16 cellular contexts compared by ENCODE assay signal in genomic region chr5:45694255-45694834, GRCh38. TPM values are rescaled to one million over a fixed set of nuclear protein-coding genes. Genes with fewer than 3 reads are reported as not detected.
DNase-seq lines count a peak whose midpoint lies in the region; ATAC-seq and TF ChIP-seq lines count a peak whose summit lies in the region.
"Had no signal": no experiment of that assay in that cellular context is flagged by ENCODE, and none has a peak within 500 bp of the region (broad histone marks: within the 10 kb centered on the region; RNA-seq: fewer than 3 reads in every experiment).

No MANE protein-coding gene starts in this region.

- H3K9ac ChIP-seq in parathyroid adenoma = no peak overlapping the region

- H3K9me3 ChIP-seq in parathyroid adenoma (ENCODE audit: control insufficient read depth, low read length) = no peaks in the 10 kb centered on the region

- no peak overlapping the region for H3K4me2 ChIP-seq in parathyroid adenoma (ENCODE audit: low read length)

- no peak overlapping the region for H3K27ac Mint-ChIP-seq in activated CD4-positive, alpha-beta memory T cell treated with anti-CD3 and anti-CD28 coated beads, Interleukin-2, amount 10 ng/mL, durations not matched to agents 7 days and 5 days
- no peak overlapping the region for H3K27ac Mint-ChIP-seq in activated T-helper 17 cell treated with anti-CD3 and anti-CD28 coated beads, Interleukin-2, amount 50 U/mL, for 72 hours
- no peak overlapping the region for H3K27ac Mint-ChIP-seq in activated CD8-positive, alpha-beta T cell treated with anti-CD3 and anti-CD28 coated beads for 36 hours
- H3K27ac Mint-ChIP-seq: HFFc6; immature natural killer cell; natural killer cell treated with Interleukin-12 subunit alpha and Interleukin-12 subunit beta and Interleukin-15 and Interleukin-18, amount 100 ng/mL, for 72 hours had no signal

- no peak overlapping the region for H3K27ac ChIP-seq in parathyroid adenoma
- H3K27ac ChIP-seq: SJSA1 had no signal

- CTCF ChIA-PET in activated CD4-positive, alpha-beta memory T cell treated with anti-CD3 and anti-CD28 coated beads, Interleukin-2, amount 10 ng/mL, durations not matched to agents 7 days and 5 days (lab: Charles Lee) = no interaction called here
- CTCF ChIA-PET in activated CD8-positive, alpha-beta T cell treated with anti-CD3 and anti-CD28 coated beads for 36 hours (lab: Charles Lee) = no interaction called here

- ATAC-seq in activated T-helper 17 cell treated with anti-CD3 and anti-CD28 coated beads, Interleukin-2, amount 50 U/mL, for 72 hours (replicated peaks) = no peak
- no peak for ATAC-seq in activated CD8-positive, alpha-beta T cell treated with anti-CD3 and anti-CD28 coated beads for 36 hours
- ATAC-seq: natural killer cell treated with Interleukin-12 subunit alpha and Interleukin-12 subunit beta and Interleukin-15 and Interleukin-18, amount 100 ng/mL, for 72 hours had no signal

- DNase-seq in NCI-H1694 treated with DMSO at 0.1 percent for 48 hours (lab: John Stamatoyannopoulos, UW) = peak; percentile 13
- DNase-seq in NCI-H1694 (lab: John Stamatoyannopoulos, UW) = no peak
- peak; percentile 7 for DNase-seq in NCI-H82 treated with DMSO at 0.1 percent for 48 hours (lab: John Stamatoyannopoulos, UW; ENCODE audit: unreplicated experiment)
- peak; percentile 8 for DNase-seq in epithelial cell of esophagus (ENCODE audit: low read depth)
- no peak for DNase-seq in activated CD4-positive, alpha-beta memory T cell treated with anti-CD3 and anti-CD28 coated beads, Interleukin-2, amount 10 ng/mL, durations not matched to agents 7 days and 5 days
- DNase-seq in activated CD8-positive, alpha-beta T cell treated with anti-CD3 and anti-CD28 coated beads for 36 hours = no peak
- DNase-seq: 8988T; HFFc6; immature natural killer cell; stimulated activated naive CD4-positive, alpha-beta T cell treated with Interleukin-2 at 50 U/mL for 16 hours had no signal

- no peaks in the 10 kb centered on the region for H3K36me3 ChIP-seq in parathyroid adenoma (ENCODE audit: control insufficient read depth, insufficient read depth, low read length)
- H3K36me3 ChIP-seq: SJSA1 had no signal

- POLR2A ChIA-PET in activated CD4-positive, alpha-beta memory T cell treated with anti-CD3 and anti-CD28 coated beads, Interleukin-2, amount 10 ng/mL, durations not matched to agents 7 days and 5 days (lab: Charles Lee) = no interaction called here
- POLR2A ChIA-PET in activated CD8-positive, alpha-beta T cell treated with anti-CD3 and anti-CD28 coated beads for 36 hours (lab: Charles Lee) = no interaction called here

- H3K27me3 ChIP-seq in parathyroid adenoma (ENCODE audit: control insufficient read depth, insufficient read depth, low read length) = no peaks in the 10 kb centered on the region

- H2AFZ ChIP-seq in parathyroid adenoma = peak overlapping the region; percentile 60

- H3K27me3 Mint-ChIP-seq in activated CD4-positive, alpha-beta memory T cell treated with anti-CD3 and anti-CD28 coated beads, Interleukin-2, amount 10 ng/mL, durations not matched to agents 7 days and 5 days = peaks cover 12% of the 10 kb centered on the region
- peaks cover 14% of the 10 kb centered on the region for H3K27me3 Mint-ChIP-seq in activated T-helper 17 cell treated with anti-CD3 and anti-CD28 coated beads, Interleukin-2, amount 50 U/mL, for 72 hours
- H3K27me3 Mint-ChIP-seq in activated CD8-positive, alpha-beta T cell treated with anti-CD3 and anti-CD28 coated beads for 36 hours = peaks cover 21% of the 10 kb centered on the region

- TF ChIP-seq CTCF in epithelial cell of esophagus (IDR thresholded peaks at IDR 0.05; ENCODE audit: insufficient read depth, low read depth, low read length, missing control alignments) = no peak
- no peak for TF ChIP-seq CTCF in parathyroid adenoma (IDR thresholded peaks at IDR 0.05)
- TF ChIP-seq CTCF in activated CD8-positive, alpha-beta T cell treated with anti-CD3 and anti-CD28 coated beads for 36 hours (IDR thresholded peaks at IDR 0.05) = no peak

- H3K4me3 ChIP-seq in epithelial cell of esophagus (ENCODE audit: low read length) (no peak overlapping the region), parathyroid adenoma (ENCODE audit: low read depth, low read length) (peak overlapping the region; percentile 2)
- H3K4me3 ChIP-seq: SJSA1 had no signal

- no peaks in the 10 kb centered on the region for H3K9me3 Mint-ChIP-seq in activated CD4-positive, alpha-beta memory T cell treated with anti-CD3 and anti-CD28 coated beads, Interleukin-2, amount 10 ng/mL, durations not matched to agents 7 days and 5 days
- H3K9me3 Mint-ChIP-seq in activated T-helper 17 cell treated with anti-CD3 and anti-CD28 coated beads, Interleukin-2, amount 50 U/mL, for 72 hours = peaks cover 12% of the 10 kb centered on the region
- H3K9me3 Mint-ChIP-seq in activated CD8-positive, alpha-beta T cell treated with anti-CD3 and anti-CD28 coated beads for 36 hours = peaks cover 12% of the 10 kb centered on the region

- H3K4me3 Mint-ChIP-seq in activated CD4-positive, alpha-beta memory T cell treated with anti-CD3 and anti-CD28 coated beads, Interleukin-2, amount 10 ng/mL, durations not matched to agents 7 days and 5 days = no peak overlapping the region
- H3K4me3 Mint-ChIP-seq in activated T-helper 17 cell treated with anti-CD3 and anti-CD28 coated beads, Interleukin-2, amount 50 U/mL, for 72 hours = no peak overlapping the region
- no peak overlapping the region for H3K4me3 Mint-ChIP-seq in activated CD8-positive, alpha-beta T cell treated with anti-CD3 and anti-CD28 coated beads for 36 hours
- H3K4me3 Mint-ChIP-seq: HFFc6; immature natural killer cell; natural killer cell treated with Interleukin-12 subunit alpha and Interleukin-12 subunit beta and Interleukin-15 and Interleukin-18, amount 100 ng/mL, for 72 hours had no signal

- H3K79me2 ChIP-seq in parathyroid adenoma = no peaks in the 10 kb centered on the region

- peaks cover 2% of the 10 kb centered on the region for H3K4me1 Mint-ChIP-seq in activated CD4-positive, alpha-beta memory T cell treated with anti-CD3 and anti-CD28 coated beads, Interleukin-2, amount 10 ng/mL, durations not matched to agents 7 days and 5 days
- H3K4me1 Mint-ChIP-seq in activated T-helper 17 cell treated with anti-CD3 and anti-CD28 coated beads, Interleukin-2, amount 50 U/mL, for 72 hours = no peaks in the 10 kb centered on the region
- peaks cover 2% of the 10 kb centered on the region for H3K4me1 Mint-ChIP-seq in activated CD8-positive, alpha-beta T cell treated with anti-CD3 and anti-CD28 coated beads for 36 hours (ENCODE audit: low read depth)
- H3K4me1 Mint-ChIP-seq: immature natural killer cell had no signal

- intact Hi-C loops in activated CD8-positive, alpha-beta T cell treated with anti-CD3 and anti-CD28 coated beads for 36 hours (cut with micrococcal nuclease) = no loop called here

- H3K4me1 ChIP-seq in parathyroid adenoma = no peaks in the 10 kb centered on the region
- H3K4me1 ChIP-seq: SJSA1 had no signal

- H3K36me3 Mint-ChIP-seq in activated CD4-positive, alpha-beta memory T cell treated with anti-CD3 and anti-CD28 coated beads, Interleukin-2, amount 10 ng/mL, durations not matched to agents 7 days and 5 days (ENCODE audit: low read depth) = peaks cover 3% of the 10 kb centered on the region
- peaks cover 5% of the 10 kb centered on the region for H3K36me3 Mint-ChIP-seq in activated T-helper 17 cell treated with anti-CD3 and anti-CD28 coated beads, Interleukin-2, amount 50 U/mL, for 72 hours (ENCODE audit: low read depth)
- peaks cover 8% of the 10 kb centered on the region for H3K36me3 Mint-ChIP-seq in activated CD8-positive, alpha-beta T cell treated with anti-CD3 and anti-CD28 coated beads for 36 hours (ENCODE audit: low read depth)

RNA-seq across cellular contexts. Expression of gene HCN1, which starts 1.8 kb away (rescaled TPM):
- not detected for total RNA-seq in activated CD4-positive, alpha-beta memory T cell treated with anti-CD3 and anti-CD28 coated beads, Interleukin-2, amount 10 ng/mL, durations not matched to agents 7 days and 5 days
- total RNA-seq in activated T-helper 17 cell treated with anti-CD3 and anti-CD28 coated beads, Interleukin-2, amount 50 U/mL, for 72 hours = not detected
- not detected for total RNA-seq in activated CD8-positive, alpha-beta T cell treated with anti-CD3 and anti-CD28 coated beads for 36 hours
- total RNA-seq: activated CD8-positive, alpha-beta memory T cell treated with anti-CD3 and anti-CD28 coated beads for 36 hours; HFFc6; natural killer cell treated with Interleukin-12 subunit alpha and Interleukin-12 subunit beta and Interleukin-15 and Interleukin-18, amount 100 ng/mL, for 72 hours; NCI-H460; SJSA1 had no signal

Comparison
In these comparisons a context has a peak if more than half of its experiments do, and no peak if none do; other contexts are left out.
1. DNase-seq: peak in NCI-H1694 treated with DMSO at 0.1 percent for 48 hours (single experiment), NCI-H82 treated with DMSO at 0.1 percent for 48 hours (single experiment) and epithelial cell of esophagus (single experiment); none in NCI-H1694 (single experiment), activated CD4-positive, alpha-beta memory T cell treated with anti-CD3 and anti-CD28 coated beads, Interleukin-2, amount 10 ng/mL, durations not matched to agents 7 days and 5 days (single experiment) and activated CD8-positive, alpha-beta T cell treated with anti-CD3 and anti-CD28 coated beads for 36 hours (single experiment).